Comparison of ENCODE assay signal across 23 cellular contexts in the genomic region with DNA sequence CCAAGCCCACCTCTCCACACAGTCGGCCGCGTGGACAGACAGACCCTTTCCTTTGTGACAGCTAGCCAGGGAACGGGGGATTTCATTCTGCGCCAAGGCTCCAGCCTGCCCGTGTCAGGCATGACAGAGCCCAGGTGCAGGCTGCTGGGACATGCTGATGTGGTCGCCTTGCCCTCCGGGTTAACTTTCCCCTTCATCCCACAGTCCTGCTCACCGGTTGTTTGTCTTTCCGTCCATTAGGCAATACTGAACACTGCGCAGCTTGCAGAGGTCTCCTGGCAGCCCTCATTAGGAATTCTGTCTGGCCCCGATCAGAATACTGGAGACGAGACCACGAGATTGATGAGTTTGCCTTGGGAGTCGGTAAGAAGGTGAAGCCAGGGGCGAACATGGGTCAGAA.
"Had no signal": no experiment of that assay in that cellular context is flagged by ENCODE, and none has a peak within 500 bp of the region (broad histone marks: within the 10 kb centered on the region; RNA-seq: fewer than 3 reads in every experiment).

No MANE protein-coding gene starts in this region.

- H3K4me3 ChIP-seq: dorsolateral prefrontal cortex, gastrocnemius medialis, heart left ventricle, hepatocyte, left ventricle myocardium inferior, lung, pancreas, right lobe of liver, thyroid gland had no signal

- H3K4me1 ChIP-seq: gastrocnemius medialis, pancreas, right lobe of liver had no signal

- H3K27ac ChIP-seq: gastrocnemius medialis, heart left ventricle, hepatocyte, left ventricle myocardium inferior, neutrophil, pancreas, right lobe of liver, thyroid gland had no signal

- H2AFZ ChIP-seq: hepatocyte had no signal

- H3K9me3 ChIP-seq: gastrocnemius medialis, heart left ventricle, left ventricle myocardium inferior, neutrophil, pancreas, right lobe of liver, thyroid gland had no signal

- ATAC-seq: gastrocnemius medialis; heart left ventricle; natural killer cell; stimulated activated naive CD8-positive, alpha-beta T cell treated with anti-CD3 and anti-CD28 coated beads, Interleukin-15, amount 100 ng/mL, for 72 hours had no signal

- FAIRE-seq: colon, kidney, pancreas, small intestine had no signal

- H3K27me3 ChIP-seq: dorsolateral prefrontal cortex, gastrocnemius medialis, heart left ventricle, hepatocyte, neutrophil, pancreas, right lobe of liver, thyroid gland had no signal

- H3K36me3 ChIP-seq: neutrophil had no signal

- H3K4me2 ChIP-seq: hepatocyte had no signal

- DNase-seq: cerebellar nuclear complex; dorsolateral prefrontal cortex; effector CD4-positive, alpha-beta T cell; foreskin fibroblast; gastrocnemius medialis; kidney; left ventricle myocardium inferior; natural killer cell; retina; small intestine; stimulated activated CD4-positive, alpha-beta T cell treated with anti-CD3 and anti-CD28 coated beads, Interleukin-15, amount 100 ng/mL, for 24 hours; stimulated activated CD4-positive, alpha-beta T cell treated with anti-CD3 and anti-CD28 coated beads, Interleukin-4, amount 100 ng/mL, for 1 hour; stimulated activated CD8-positive, alpha-beta memory T cell treated with anti-CD3 and anti-CD28 coated beads, Interleukin-4, amount 100 ng/mL, for 48 hours; stimulated activated naive CD4-positive, alpha-beta T cell; stimulated activated naive CD8-positive, alpha-beta T cell treated with anti-CD3 and anti-CD28 coated beads, Interleukin-15, amount 100 ng/mL, for 72 hours; thyroid gland had no signal
